ENCODE assay signal across 19 cellular contexts in the genomic region with DNA sequence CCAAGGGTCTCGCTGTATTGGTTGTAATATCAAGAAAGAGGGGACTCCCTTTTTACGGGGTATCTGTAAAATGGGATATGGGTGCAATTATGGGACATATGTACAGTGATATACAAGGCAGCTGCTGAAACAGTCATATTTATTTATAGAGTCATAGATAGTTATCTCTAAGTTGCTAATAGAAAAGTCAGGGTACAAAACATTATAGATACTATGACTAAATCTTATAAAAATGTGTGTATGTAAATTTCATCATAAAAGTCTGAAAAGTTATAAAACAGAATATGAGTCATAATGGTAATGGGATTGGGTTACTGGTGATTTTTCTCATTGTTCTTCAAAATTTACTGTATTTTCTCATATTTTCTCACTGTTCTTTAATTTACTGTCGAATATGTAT.
DNase-seq lines count a peak whose midpoint lies in the region; ATAC-seq and TF ChIP-seq lines count a peak whose summit lies in the region.
"Had no signal": no experiment of that assay in that cellular context is flagged by ENCODE, and none has a peak within 500 bp of the region (broad histone marks: within the 10 kb centered on the region; RNA-seq: fewer than 3 reads in every experiment).

No MANE protein-coding gene starts in this region.

- CTCF ChIA-PET in HEK293T (lab: Yijun Ruan, JAX): no interaction called here

- 0 out of 2 replicates have a peak, but pooled peaks cover 7% of the 10 kb centered on the region for H3F3A ChIP-seq in GM23248 (ENCODE audit: insufficient read depth)

- H3K79me2 ChIP-seq in GM23248 (ENCODE audit: insufficient read depth): no peaks in the 10 kb centered on the region
- no peaks in the 10 kb centered on the region for H3K79me2 ChIP-seq in osteoblast (ENCODE audit: insufficient read depth, low read length)

- H2AFZ ChIP-seq in GM23248 (no peak overlapping the region), osteoblast (ENCODE audit: low read length) (no peak overlapping the region)

- H3K27ac ChIP-seq in GM23248 (no peak overlapping the region), epithelial cell of prostate (peak overlapping the region; percentile 44), osteoblast (ENCODE audit: low read depth, low read length) (peak overlapping the region; percentile 62)
- H3K27ac ChIP-seq: HL-60, SJCRH30 had no signal

- 89 to 91% methylated on average over 3 of the region's 3 CpGs for WGBS in GM23248 (ENCODE audit: low coverage in 1 of 2, low lambda C conversion rate in 2 of 2, missing lambda C conversion rate in 2 of 2), 2 experiments

- H3K4me3 ChIP-seq in GM23248 (no peak overlapping the region), osteoblast (ENCODE audit: insufficient read depth, low read length) (no peak overlapping the region)
- H3K4me3 ChIP-seq: SJCRH30 had no signal

- POLR2A ChIA-PET in HEK293T (lab: Yijun Ruan, JAX): no interaction called here

- H3K9ac ChIP-seq in GM23248: no peak overlapping the region

- H4K20me1 ChIP-seq in GM23248 (ENCODE audit: insufficient read depth) (no peaks in the 10 kb centered on the region), osteoblast (ENCODE audit: insufficient read depth, low read length) (no peaks in the 10 kb centered on the region)

- H3K9me3 ChIP-seq in GM23248 (ENCODE audit: low read depth) (no peaks in the 10 kb centered on the region), osteoblast (ENCODE audit: low read depth, low read length) (no peaks in the 10 kb centered on the region)
- H3K9me3 ChIP-seq: BE2C, SJCRH30 had no signal

- DNase-seq in GM23248 (peak; percentile 51), RPMI7951 (ENCODE audit: low read depth) (peak; percentile 17), epithelial cell of prostate (ENCODE audit: low read depth, low spot score) (no peak), osteoblast (ENCODE audit: insufficient read length, low spot score, missing footprints) (no peak), NOMO-1 treated with dmso at 0.1 percent for 144 hours (lab: John Stamatoyannopoulos, UW; ENCODE audit: unreplicated experiment) (no peak), HEK293T (ENCODE audit: extremely low spot score) (no peak)
- DNase-seq: BE2C; CD4-positive, alpha-beta memory T cell; DND-41; H9; KG1; NCI-H1105 treated with DMSO at 0.1 percent for 48 hours; NCI-H187; NCI-H446; NCI-H748 treated with DMSO at 0.1 percent for 48 hours; SJCRH30; T-cell had no signal

- H3K36me3 ChIP-seq in GM23248 (ENCODE audit: low read depth) (no peaks in the 10 kb centered on the region), osteoblast (ENCODE audit: insufficient read depth, low read length) (no peaks in the 10 kb centered on the region)
- H3K36me3 ChIP-seq: BE2C, SJCRH30 had no signal

- H3K9me2 ChIP-seq in GM23248 (ENCODE audit: insufficient read depth): no peaks in the 10 kb centered on the region; the same call in 1 of the 2 replicates

- peaks cover 13% of the 10 kb centered on the region for H3K4me1 ChIP-seq in GM23248 (ENCODE audit: insufficient read depth)
- H3K4me1 ChIP-seq in osteoblast (ENCODE audit: insufficient read depth, low read length): peaks cover 13% of the 10 kb centered on the region
- H3K4me1 ChIP-seq: BE2C, SJCRH30 had no signal

- no peaks in the 10 kb centered on the region for H3K27me3 ChIP-seq in GM23248 (replicated peaks; ENCODE audit: insufficient read depth)
- no peaks in the 10 kb centered on the region for H3K27me3 ChIP-seq in osteoblast (ENCODE audit: insufficient read depth, low read length)
- H3K27me3 ChIP-seq: BE2C had no signal

- no peak for TF ChIP-seq CTCF in osteoblast (IDR thresholded peaks at IDR 0.05; ENCODE audit: extremely low read depth, low read depth, low read length)

- in situ Hi-C loops in GM23248 (cut with MboI): no loop called here

- ATAC-seq in GM18517 (IDR thresholded peaks at IDR 0.05; ENCODE audit: unreplicated experiment): no peak
- ATAC-seq: T-cell had no signal

- H3K4me2 ChIP-seq in GM23248 (ENCODE audit: unreplicated experiment): no peak overlapping the region
- peak overlapping the region; percentile 24 for H3K4me2 ChIP-seq in osteoblast (ENCODE audit: insufficient read depth, low read length)

TF ChIP-seq in HEK293T, 16 proteins besides CTCF, POLR2A, EP300 and RAD21:
- TF ChIP-seq, protein P1, sequence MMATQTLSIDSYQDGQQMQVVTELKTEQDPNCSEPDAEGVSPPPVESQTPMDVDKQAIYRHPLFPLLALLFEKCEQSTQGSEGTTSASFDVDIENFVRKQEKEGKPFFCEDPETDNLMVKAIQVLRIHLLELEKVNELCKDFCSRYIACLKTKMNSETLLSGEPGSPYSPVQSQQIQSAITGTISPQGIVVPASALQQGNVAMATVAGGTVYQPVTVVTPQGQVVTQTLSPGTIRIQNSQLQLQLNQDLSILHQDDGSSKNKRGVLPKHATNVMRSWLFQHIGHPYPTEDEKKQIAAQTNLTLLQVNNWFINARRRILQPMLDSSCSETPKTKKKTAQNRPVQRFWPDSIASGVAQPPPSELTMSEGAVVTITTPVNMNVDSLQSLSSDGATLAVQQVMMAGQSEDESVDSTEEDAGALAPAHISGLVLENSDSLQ (IDR thresholded peaks at IDR 0.05): no peak
- TF ChIP-seq ELF4 (IDR thresholded peaks at IDR 0.05) (no peak), SP1 (IDR thresholded peaks at IDR 0.05) (no peak), NFRKB (IDR thresholded peaks at IDR 0.05) (no peak), TARDBP (IDR thresholded peaks at IDR 0.05) (no peak), ARNT (IDR thresholded peaks at IDR 0.05) (no peak), HDGF (IDR thresholded peaks at IDR 0.05; ENCODE audit: borderline replicate concordance) (no peak)
TF ChIP-seq in HEK293T: peak in this region for 0.

Comparison
In these comparisons a context has a peak if more than half of its experiments do, and no peak if none do; other contexts are left out.
1. DNase-seq: peak in GM23248 (single experiment) and RPMI7951 (single experiment); none in epithelial cell of prostate (single experiment), osteoblast (single experiment), NOMO-1 treated with dmso at 0.1 percent for 144 hours (single experiment) and HEK293T (single experiment).